8 cellular contexts compared by ENCODE assay signal in genomic region chr16:87956771-87957279, GRCh38. TPM values are rescaled to one million over a fixed set of nuclear protein-coding genes. Genes with fewer than 3 reads are reported as not detected.
DNase-seq lines count a peak whose midpoint lies in the region; ATAC-seq and TF ChIP-seq lines count a peak whose summit lies in the region.

No MANE protein-coding gene starts in this region.

- peak overlapping the region in 3 of 4 donors; percentile 26 to 60 (median 44) for H3K27ac ChIP-seq in tibial nerve

- H3K27ac Mint-ChIP-seq in activated naive CD4-positive, alpha-beta T cell treated with anti-CD3 and anti-CD28 coated beads, Interleukin-2, amount 50 U/mL, for 72 hours: peak overlapping the region; percentile 94 to 98

- TF ChIP-seq EP300 in tibial nerve (IDR thresholded peaks at IDR 0.05): no peak

- H3K27me3 ChIP-seq in tibial nerve: no peaks in the 10 kb centered on the region

- peaks cover 22 to 31% of the 10 kb centered on the region in 2 donors for H3K36me3 Mint-ChIP-seq in activated naive CD4-positive, alpha-beta T cell treated with anti-CD3 and anti-CD28 coated beads, Interleukin-2, amount 50 U/mL, for 72 hours

- peak; percentile 31 for DNase-seq in NCI-H2227 (lab: John Stamatoyannopoulos, UW; ENCODE audit: unreplicated experiment)
- no peak for DNase-seq in NCI-H2227 treated with DMSO at 0.1 percent for 48 hours (lab: John Stamatoyannopoulos, UW)
- DNase-seq in LNCaP clone FGC (ENCODE audit: low read depth): no peak
- peak in 1 of 2 donors; percentile 51 for DNase-seq in activated naive CD4-positive, alpha-beta T cell treated with anti-CD3 and anti-CD28 coated beads, Interleukin-2, amount 50 U/mL, for 72 hours (ENCODE audit: low spot score in 2 of 2)
- DNase-seq in kidney tubule cell (ENCODE audit: low spot score): peak; percentile 29
- no peak for DNase-seq in tibial nerve (ENCODE audit: low spot score in 2 of 2)
- DNase-seq in NK-92 treated with Interleukin-12 subunit alpha and Interleukin-12 subunit beta, amount 100 ng/mL, for 24 hours (lab: John Stamatoyannopoulos, UW): no peak

- TF ChIP-seq POLR2A in tibial nerve (IDR thresholded peaks at IDR 0.05): no peak

- H3K4me3 ChIP-seq in LNCaP clone FGC (ENCODE audit: low read depth, low read length): no peak overlapping the region
- peak overlapping the region in 2 of 4 donors; percentile 14 to 16 for H3K4me3 ChIP-seq in tibial nerve

- ATAC-seq in activated naive CD4-positive, alpha-beta T cell treated with anti-CD3 and anti-CD28 coated beads, Interleukin-2, amount 50 U/mL, for 72 hours: peak; percentile 56 to 69
- no peak for ATAC-seq in GM18517 (IDR thresholded peaks at IDR 0.05; ENCODE audit: unreplicated experiment)

- H3K9me3 ChIP-seq in tibial nerve: no peaks in the 10 kb centered on the region

- peaks cover 0 to 23% (median 0%) of the 10 kb centered on the region in 3 donors for H3K36me3 ChIP-seq in tibial nerve

- TF ChIP-seq CTCF in LNCaP clone FGC (IDR thresholded peaks at IDR 0.05; ENCODE audit: control insufficient read depth, extremely low read depth, insufficient read depth): 0 out of 2 replicates have a peak, but pooled peaks have one; percentile 12
- no peak for TF ChIP-seq CTCF in tibial nerve (IDR thresholded peaks at IDR 0.05)

- WGBS in tibial nerve, 2 donors: 50 to 53% methylated on average over 21 of the region's 21 CpGs

- H3K4me1 ChIP-seq in tibial nerve: peaks cover 0 to 57% (median 37%) of the 10 kb centered on the region in 4 donors

- H3K9me3 Mint-ChIP-seq in activated naive CD4-positive, alpha-beta T cell treated with anti-CD3 and anti-CD28 coated beads, Interleukin-2, amount 50 U/mL, for 72 hours: no peaks in the 10 kb centered on the region

RNA-seq across cellular contexts. Expression of gene BANP, which starts 5.6 kb away (rescaled TPM):
- 10 to 100 TPM; 44.6 to 46.8 TPM for total RNA-seq in activated naive CD4-positive, alpha-beta T cell treated with anti-CD3 and anti-CD28 coated beads, Interleukin-2, amount 50 U/mL, for 72 hours
- total RNA-seq in tibial nerve: 10 to 100 TPM; 21.9 to 27.3 (median 24.6) TPM

RNA-seq across cellular contexts. Expression of gene CA5A, which starts 20.5 kb away (rescaled TPM):
- not detected for total RNA-seq in activated naive CD4-positive, alpha-beta T cell treated with anti-CD3 and anti-CD28 coated beads, Interleukin-2, amount 50 U/mL, for 72 hours
- not detected for total RNA-seq in tibial nerve

Comparison
In these comparisons a context has a peak if more than half of its experiments do, and no peak if none do; other contexts are left out.
1. DNase-seq: peak in NCI-H2227 (single experiment) and kidney tubule cell (single experiment); none in NCI-H2227 treated with DMSO at 0.1 percent for 48 hours (single experiment), LNCaP clone FGC (single experiment), tibial nerve (0 of 2) and NK-92 treated with Interleukin-12 subunit alpha and Interleukin-12 subunit beta, amount 100 ng/mL, for 24 hours (single experiment).